1 cellular context compared by ENCODE assay signal in the genomic region with DNA sequence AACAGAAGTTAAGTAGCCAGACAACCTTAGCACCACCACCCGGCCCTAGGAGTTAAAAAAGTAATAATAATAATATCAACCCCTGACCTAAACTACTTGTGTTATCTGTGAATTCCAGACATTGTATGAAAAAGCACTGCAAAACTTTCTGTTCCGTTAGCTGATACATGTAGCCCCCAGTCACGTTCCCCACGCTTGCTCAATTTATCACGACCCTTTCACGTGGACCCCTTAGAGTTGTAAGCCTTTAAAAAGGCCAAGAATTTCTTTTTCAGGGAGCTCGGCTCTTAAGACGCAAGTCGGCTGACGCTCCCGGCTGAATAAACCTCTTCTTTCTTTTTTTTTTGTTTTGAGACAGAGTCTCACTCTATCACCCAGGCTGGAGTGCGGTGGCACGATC.
TF ChIP-seq lines count a peak whose summit lies in the region.

No MANE protein-coding gene starts in this region.

TF ChIP-seq in K562, 482 proteins besides CTCF, POLR2A, EP300 and RAD21:
- TF ChIP-seq CBFA2T2 (conservative IDR thresholded peaks at IDR 0.05) = peak; percentile 15; the same call in 1 of the 2 replicates
- 0 out of 2 replicates have a peak, but pooled peaks have one; percentile 24 for TF ChIP-seq MECOM (CRISPR knock-in tag; IDR thresholded peaks at IDR 0.05)
- 0 out of 2 replicates have a peak, but pooled peaks have one; percentile 17 for TF ChIP-seq TAL1 (IDR thresholded peaks at IDR 0.05)
- TF ChIP-seq BHLHE40 (IDR thresholded peaks at IDR 0.05; ENCODE audit: low read length) = peak; percentile 70
- TF ChIP-seq TCF3 (CRISPR knock-in tag; IDR thresholded peaks at IDR 0.05) = peak; percentile 53
- TF ChIP-seq TGIF2 (CRISPR knock-in tag; IDR thresholded peaks at IDR 0.05) = 0 out of 2 replicates have a peak, but pooled peaks have one; percentile 20
- peak; percentile 78 for TF ChIP-seq ZNF766 (CRISPR knock-in tag; conservative IDR thresholded peaks at IDR 0.05)
- TF ChIP-seq, protein P1, sequence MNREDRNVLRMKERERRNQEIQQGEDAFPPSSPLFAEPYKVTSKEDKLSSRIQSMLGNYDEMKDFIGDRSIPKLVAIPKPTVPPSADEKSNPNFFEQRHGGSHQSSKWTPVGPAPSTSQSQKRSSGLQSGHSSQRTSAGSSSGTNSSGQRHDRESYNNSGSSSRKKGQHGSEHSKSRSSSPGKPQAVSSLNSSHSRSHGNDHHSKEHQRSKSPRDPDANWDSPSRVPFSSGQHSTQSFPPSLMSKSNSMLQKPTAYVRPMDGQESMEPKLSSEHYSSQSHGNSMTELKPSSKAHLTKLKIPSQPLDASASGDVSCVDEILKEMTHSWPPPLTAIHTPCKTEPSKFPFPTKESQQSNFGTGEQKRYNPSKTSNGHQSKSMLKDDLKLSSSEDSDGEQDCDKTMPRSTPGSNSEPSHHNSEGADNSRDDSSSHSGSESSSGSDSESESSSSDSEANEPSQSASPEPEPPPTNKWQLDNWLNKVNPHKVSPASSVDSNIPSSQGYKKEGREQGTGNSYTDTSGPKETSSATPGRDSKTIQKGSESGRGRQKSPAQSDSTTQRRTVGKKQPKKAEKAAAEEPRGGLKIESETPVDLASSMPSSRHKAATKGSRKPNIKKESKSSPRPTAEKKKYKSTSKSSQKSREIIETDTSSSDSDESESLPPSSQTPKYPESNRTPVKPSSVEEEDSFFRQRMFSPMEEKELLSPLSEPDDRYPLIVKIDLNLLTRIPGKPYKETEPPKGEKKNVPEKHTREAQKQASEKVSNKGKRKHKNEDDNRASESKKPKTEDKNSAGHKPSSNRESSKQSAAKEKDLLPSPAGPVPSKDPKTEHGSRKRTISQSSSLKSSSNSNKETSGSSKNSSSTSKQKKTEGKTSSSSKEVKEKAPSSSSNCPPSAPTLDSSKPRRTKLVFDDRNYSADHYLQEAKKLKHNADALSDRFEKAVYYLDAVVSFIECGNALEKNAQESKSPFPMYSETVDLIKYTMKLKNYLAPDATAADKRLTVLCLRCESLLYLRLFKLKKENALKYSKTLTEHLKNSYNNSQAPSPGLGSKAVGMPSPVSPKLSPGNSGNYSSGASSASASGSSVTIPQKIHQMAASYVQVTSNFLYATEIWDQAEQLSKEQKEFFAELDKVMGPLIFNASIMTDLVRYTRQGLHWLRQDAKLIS (CRISPR knock-in tag; IDR thresholded peaks at IDR 0.05) = 0 out of 2 replicates have a peak, but pooled peaks have one; percentile 51
